ENCODE assay signal across 5 cellular contexts in the genomic region with DNA sequence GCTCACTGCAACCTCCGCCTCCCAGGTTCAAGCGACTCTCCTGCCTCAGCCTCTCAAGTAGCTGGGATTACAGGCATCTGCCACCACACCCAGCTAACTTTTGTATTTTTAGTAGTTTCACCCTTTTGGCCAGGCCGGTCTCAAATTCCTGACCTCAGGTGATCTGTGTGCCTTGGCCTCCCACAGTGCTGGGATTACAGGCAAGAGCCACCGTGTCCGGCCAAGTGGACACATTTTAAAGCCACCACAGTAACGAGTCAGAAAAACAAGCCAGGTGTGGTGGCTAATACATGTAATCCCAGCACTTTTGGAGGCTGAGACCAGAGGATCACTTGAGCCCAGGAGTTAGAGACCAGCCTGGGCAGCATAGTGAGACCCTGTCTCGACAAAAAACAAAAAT. TPM values are rescaled to one million over a fixed set of nuclear protein-coding genes. Genes with fewer than 3 reads are reported as not detected.
"Had no signal": no experiment of that assay in that cellular context is flagged by ENCODE, and none has a peak within 500 bp of the region (broad histone marks: within the 10 kb centered on the region; RNA-seq: fewer than 3 reads in every experiment).

No MANE protein-coding gene starts in this region.

RNA-seq across cellular contexts. Expression of gene BCL2L10, which starts 57.7 kb away (rescaled TPM):
- total RNA-seq: activated CD4-positive, alpha-beta T cell treated with anti-CD3 and anti-CD28 coated beads for 36 hours; activated naive CD4-positive, alpha-beta T cell treated with anti-CD3 and anti-CD28 coated beads for 36 hours; activated naive CD4-positive, alpha-beta T cell treated with anti-CD3 and anti-CD28 coated beads, Interleukin-2, amount 50 U/mL, for 72 hours; activated T-helper 1 cell treated with anti-CD3 and anti-CD28 coated beads, Interleukin-12 subunit alpha, Interleukin-12 subunit beta, Interleukin-2, Interleukin-4 antibody, amounts not matched to agents 30 ng/mL and 10 ng/mL and 1 ng/mL, durations not matched to agents 14 hours and 24 hours and 36 hours; IMR-90 had no signal
- polyA plus RNA-seq: IMR-90 had no signal
